7 cellular contexts compared by ENCODE assay signal in the genomic region with DNA sequence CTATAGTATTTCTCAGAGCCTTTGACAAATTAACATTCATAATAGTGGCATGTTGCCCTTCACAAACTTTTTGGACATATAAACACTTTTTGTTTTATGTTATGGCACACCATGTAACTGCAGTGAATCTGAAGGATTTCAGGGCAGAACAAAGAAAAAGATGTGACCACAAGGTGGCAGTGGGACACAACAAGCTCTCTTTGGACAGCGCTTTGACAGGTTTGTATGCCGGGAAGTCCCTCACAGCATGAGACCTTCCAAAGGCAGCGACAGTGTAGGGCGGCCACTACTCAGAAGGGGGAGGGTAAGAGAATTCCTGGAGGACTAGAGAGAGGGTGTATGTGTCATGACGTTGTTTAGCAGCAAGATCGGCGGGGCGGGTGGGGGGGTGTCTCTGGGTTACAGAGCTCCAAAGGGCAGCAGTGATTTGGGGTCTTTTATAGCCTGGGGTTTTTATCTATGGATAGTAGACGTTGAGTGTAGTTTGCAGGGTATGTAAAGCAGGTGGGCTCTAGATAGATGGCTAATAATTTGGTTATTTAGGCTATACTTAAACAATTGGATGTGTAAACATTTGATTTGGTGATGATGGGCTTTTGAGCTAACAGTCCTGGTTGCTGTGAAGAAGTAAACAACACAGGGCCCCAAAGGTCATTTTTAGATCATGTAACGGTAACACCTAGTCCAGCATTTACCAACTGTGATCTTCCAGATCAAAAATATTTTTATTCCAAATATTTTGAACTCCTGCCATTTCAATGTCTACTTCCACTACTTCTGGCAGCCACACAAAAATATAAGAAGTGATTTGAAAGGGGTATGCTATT.
DNase-seq lines count a peak whose midpoint lies in the region; ATAC-seq and TF ChIP-seq lines count a peak whose summit lies in the region.

No MANE protein-coding gene starts in this region.

- no peak overlapping the region for H3K4me3 ChIP-seq in adipocyte (ENCODE audit: low read length)

- peak; percentile 81 for DNase-seq in NCI-H1694 (lab: John Stamatoyannopoulos, UW)
- peak; percentile 36 to 84 (median 53) for DNase-seq in T-helper 1 cell
- peak; percentile 69 for DNase-seq in adipocyte (ENCODE audit: low read depth)
- peak; percentile 35 for DNase-seq in hepatic stellate cell (ENCODE audit: low spot score)
- DNase-seq in stimulated activated CD4-positive, alpha-beta T cell treated with anti-CD3 and anti-CD28 coated beads, Interleukin-15, amount 100 ng/mL, for 24 hours, result peak; percentile 69

- peaks cover 23% of the 10 kb centered on the region for H3K9me3 ChIP-seq in adipocyte (ENCODE audit: control insufficient read depth, low read length)

- ATAC-seq in GM18505 (IDR thresholded peaks at IDR 0.05; ENCODE audit: unreplicated experiment) (peak; percentile 61), HG02938 (IDR thresholded peaks at IDR 0.05; ENCODE audit: unreplicated experiment) (peak; percentile 83)

- H3K36me3 ChIP-seq in adipocyte (ENCODE audit: control insufficient read depth, insufficient read depth, low read length, severe bottlenecking), result no peaks in the 10 kb centered on the region

- H3K4me1 ChIP-seq in adipocyte (ENCODE audit: control insufficient read depth, insufficient read depth, low read length), result no peaks in the 10 kb centered on the region

- no peaks in the 10 kb centered on the region for H3K27me3 ChIP-seq in adipocyte (replicated peaks; ENCODE audit: control insufficient read depth, insufficient read depth, low read length)

- no peak overlapping the region for H3K9ac ChIP-seq in adipocyte (ENCODE audit: low read length)

- TF ChIP-seq POLR2A in GM18505 (IDR thresholded peaks at IDR 0.05; ENCODE audit: borderline replicate concordance, extremely low read depth, insufficient read depth, insufficient read length), result no peak
